8 cellular contexts compared by ENCODE assay signal in the genomic region with DNA sequence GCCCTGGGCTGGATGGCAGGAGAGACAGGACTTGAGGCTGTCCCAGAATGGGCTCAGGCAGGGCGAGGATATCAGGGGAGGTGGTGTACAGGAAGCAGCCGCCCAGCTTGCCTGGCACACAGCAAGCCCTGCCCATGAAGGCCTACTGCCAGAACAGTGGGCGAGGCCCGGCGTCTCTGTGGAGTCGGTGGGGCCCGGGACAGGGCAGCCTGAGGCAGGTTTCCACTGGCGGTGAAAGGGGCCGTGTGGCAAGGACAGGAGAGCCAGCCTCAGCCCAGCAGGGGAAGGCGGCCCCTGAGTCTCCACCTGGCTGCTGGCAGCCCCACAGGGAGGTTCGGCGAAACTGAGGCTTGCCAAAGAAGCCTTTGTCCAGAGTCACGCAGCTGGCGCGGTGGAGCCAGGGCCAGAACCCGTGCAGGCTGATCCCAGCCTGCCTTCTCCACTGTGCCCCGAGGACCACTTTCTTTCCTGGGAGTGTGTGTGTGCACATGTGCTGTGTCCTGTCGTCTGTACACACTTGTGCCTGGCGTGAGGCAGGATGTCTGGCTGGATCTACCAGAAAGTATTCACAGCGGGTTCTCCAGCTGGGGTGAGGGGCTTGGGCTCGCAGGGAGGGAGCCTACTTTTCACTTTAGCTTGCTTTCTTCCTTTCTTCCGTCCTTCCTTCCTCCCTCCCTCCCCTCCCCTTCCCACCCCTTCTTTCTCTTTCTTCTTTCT.
DNase-seq lines count a peak whose midpoint lies in the region; ATAC-seq lines count a peak whose summit lies in the region.

No MANE protein-coding gene starts in this region.

- H3K4me3 ChIP-seq in HAP-1 (peak overlapping the region; percentile 58), skin epidermis (peak overlapping the region; percentile 64 to 98 (median 94))

- H3K27me3 ChIP-seq in HAP-1 (ENCODE audit: low read depth) = no peaks in the 10 kb centered on the region

- peak overlapping the region; percentile 31 for H3K27ac ChIP-seq in angular gyrus (ENCODE audit: low read depth, low read length)
- H3K27ac ChIP-seq in skin epidermis = peak overlapping the region; percentile 75 to 98 (median 93)

- H3K4me1 ChIP-seq in HAP-1 = peaks cover 13% of the 10 kb centered on the region

- 0 out of 2 replicates have a peak, but pooled peaks cover 3% of the 10 kb centered on the region for H3K36me3 ChIP-seq in HAP-1 (replicated peaks)

- peak; percentile 75 for DNase-seq in AG08396 (ENCODE audit: low spot score)
- peak; percentile 29 to 49 for DNase-seq in HAP-1 (ENCODE audit: low spot score in 2 of 2)
- peak; percentile 34 to 73 (median 49) for DNase-seq in T-helper 1 cell
- peak; percentile 67 for DNase-seq in hepatic stellate cell (ENCODE audit: low spot score)
- no peak for DNase-seq in NCI-H1048 (lab: John Stamatoyannopoulos, UW)

- no peak for ATAC-seq in HG02870 (IDR thresholded peaks at IDR 0.05; ENCODE audit: unreplicated experiment)

- in situ Hi-C loops in HAP-1 (cut with MboI; ENCODE audit: low sequenced_read_pairs) = no loop called here

- H3K9me3 ChIP-seq in HAP-1 = no peaks in the 10 kb centered on the region
